In genomic region chr3:61407397-61407796, GRCh38 we compare ENCODE assay signal across 2 cellular contexts.
TF ChIP-seq lines count a peak whose summit lies in the region.

No MANE protein-coding gene starts in this region.

TF ChIP-seq in HepG2, 621 proteins besides CTCF, POLR2A, EP300 and RAD21 (continued from another document):
- TF ChIP-seq, protein P1, sequence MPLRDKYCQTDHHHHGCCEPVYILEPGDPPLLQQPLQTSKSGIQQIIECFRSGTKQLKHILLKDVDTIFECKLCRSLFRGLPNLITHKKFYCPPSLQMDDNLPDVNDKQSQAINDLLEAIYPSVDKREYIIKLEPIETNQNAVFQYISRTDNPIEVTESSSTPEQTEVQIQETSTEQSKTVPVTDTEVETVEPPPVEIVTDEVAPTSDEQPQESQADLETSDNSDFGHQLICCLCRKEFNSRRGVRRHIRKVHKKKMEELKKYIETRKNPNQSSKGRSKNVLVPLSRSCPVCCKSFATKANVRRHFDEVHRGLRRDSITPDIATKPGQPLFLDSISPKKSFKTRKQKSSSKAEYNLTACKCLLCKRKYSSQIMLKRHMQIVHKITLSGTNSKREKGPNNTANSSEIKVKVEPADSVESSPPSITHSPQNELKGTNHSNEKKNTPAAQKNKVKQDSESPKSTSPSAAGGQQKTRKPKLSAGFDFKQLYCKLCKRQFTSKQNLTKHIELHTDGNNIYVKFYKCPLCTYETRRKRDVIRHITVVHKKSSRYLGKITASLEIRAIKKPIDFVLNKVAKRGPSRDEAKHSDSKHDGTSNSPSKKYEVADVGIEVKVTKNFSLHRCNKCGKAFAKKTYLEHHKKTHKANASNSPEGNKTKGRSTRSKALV (CRISPR knock-in tag; IDR thresholded peaks at IDR 0.05), result no peak
- no peak for TF ChIP-seq YEATS4 (CRISPR knock-in tag; IDR thresholded peaks at IDR 0.05; ENCODE audit: borderline replicate concordance)

TF ChIP-seq in K562, 482 proteins besides CTCF, POLR2A, EP300 and RAD21 (continued from another document):
- TF ChIP-seq, protein P2, sequence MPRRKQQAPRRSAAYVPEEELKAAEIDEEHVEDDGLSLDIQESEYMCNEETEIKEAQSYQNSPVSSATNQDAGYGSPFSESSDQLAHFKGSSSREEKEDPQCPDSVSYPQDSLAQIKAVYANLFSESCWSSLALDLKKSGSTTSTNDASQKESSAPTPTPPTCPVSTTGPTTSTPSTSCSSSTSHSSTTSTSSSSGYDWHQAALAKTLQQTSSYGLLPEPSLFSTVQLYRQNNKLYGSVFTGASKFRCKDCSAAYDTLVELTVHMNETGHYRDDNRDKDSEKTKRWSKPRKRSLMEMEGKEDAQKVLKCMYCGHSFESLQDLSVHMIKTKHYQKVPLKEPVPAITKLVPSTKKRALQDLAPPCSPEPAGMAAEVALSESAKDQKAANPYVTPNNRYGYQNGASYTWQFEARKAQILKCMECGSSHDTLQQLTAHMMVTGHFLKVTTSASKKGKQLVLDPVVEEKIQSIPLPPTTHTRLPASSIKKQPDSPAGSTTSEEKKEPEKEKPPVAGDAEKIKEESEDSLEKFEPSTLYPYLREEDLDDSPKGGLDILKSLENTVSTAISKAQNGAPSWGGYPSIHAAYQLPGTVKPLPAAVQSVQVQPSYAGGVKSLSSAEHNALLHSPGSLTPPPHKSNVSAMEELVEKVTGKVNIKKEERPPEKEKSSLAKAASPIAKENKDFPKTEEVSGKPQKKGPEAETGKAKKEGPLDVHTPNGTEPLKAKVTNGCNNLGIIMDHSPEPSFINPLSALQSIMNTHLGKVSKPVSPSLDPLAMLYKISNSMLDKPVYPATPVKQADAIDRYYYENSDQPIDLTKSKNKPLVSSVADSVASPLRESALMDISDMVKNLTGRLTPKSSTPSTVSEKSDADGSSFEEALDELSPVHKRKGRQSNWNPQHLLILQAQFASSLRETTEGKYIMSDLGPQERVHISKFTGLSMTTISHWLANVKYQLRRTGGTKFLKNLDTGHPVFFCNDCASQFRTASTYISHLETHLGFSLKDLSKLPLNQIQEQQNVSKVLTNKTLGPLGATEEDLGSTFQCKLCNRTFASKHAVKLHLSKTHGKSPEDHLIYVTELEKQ (CRISPR knock-in tag; IDR thresholded peaks at IDR 0.05), result no peak
- TF ChIP-seq TEAD4 (IDR thresholded peaks at IDR 0.05; ENCODE audit: low read length), result no peak
- no peak for TF ChIP-seq TEAD4 (CRISPR knock-in tag; IDR thresholded peaks at IDR 0.05; ENCODE audit: borderline replicate concordance)
- no peak for TF ChIP-seq MEIS2 (IDR thresholded peaks at IDR 0.05; ENCODE audit: partially characterized antibody)
- TF ChIP-seq, protein P3, sequence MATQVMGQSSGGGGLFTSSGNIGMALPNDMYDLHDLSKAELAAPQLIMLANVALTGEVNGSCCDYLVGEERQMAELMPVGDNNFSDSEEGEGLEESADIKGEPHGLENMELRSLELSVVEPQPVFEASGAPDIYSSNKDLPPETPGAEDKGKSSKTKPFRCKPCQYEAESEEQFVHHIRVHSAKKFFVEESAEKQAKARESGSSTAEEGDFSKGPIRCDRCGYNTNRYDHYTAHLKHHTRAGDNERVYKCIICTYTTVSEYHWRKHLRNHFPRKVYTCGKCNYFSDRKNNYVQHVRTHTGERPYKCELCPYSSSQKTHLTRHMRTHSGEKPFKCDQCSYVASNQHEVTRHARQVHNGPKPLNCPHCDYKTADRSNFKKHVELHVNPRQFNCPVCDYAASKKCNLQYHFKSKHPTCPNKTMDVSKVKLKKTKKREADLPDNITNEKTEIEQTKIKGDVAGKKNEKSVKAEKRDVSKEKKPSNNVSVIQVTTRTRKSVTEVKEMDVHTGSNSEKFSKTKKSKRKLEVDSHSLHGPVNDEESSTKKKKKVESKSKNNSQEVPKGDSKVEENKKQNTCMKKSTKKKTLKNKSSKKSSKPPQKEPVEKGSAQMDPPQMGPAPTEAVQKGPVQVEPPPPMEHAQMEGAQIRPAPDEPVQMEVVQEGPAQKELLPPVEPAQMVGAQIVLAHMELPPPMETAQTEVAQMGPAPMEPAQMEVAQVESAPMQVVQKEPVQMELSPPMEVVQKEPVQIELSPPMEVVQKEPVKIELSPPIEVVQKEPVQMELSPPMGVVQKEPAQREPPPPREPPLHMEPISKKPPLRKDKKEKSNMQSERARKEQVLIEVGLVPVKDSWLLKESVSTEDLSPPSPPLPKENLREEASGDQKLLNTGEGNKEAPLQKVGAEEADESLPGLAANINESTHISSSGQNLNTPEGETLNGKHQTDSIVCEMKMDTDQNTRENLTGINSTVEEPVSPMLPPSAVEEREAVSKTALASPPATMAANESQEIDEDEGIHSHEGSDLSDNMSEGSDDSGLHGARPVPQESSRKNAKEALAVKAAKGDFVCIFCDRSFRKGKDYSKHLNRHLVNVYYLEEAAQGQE (CRISPR knock-in tag; IDR thresholded peaks at IDR 0.05; ENCODE audit: low read depth), result no peak
- TF ChIP-seq ATF6 (CRISPR knock-in tag; IDR thresholded peaks at IDR 0.05), result no peak
- no peak for TF ChIP-seq CEBPG (CRISPR knock-in tag; IDR thresholded peaks at IDR 0.05)
- TF ChIP-seq CEBPG (tag; conservative IDR thresholded peaks at IDR 0.05 in 1 of 2, IDR thresholded peaks at IDR 0.05 in 1 of 2), result peak in 1 of 2 experiments; percentile 59; a peak in 1 of 4 replicates
- 0 out of 2 replicates have a peak, but pooled peaks have one; percentile 32 for TF ChIP-seq CEBPB (tag; IDR thresholded peaks at IDR 0.05)
- TF ChIP-seq MLLT1 (IDR thresholded peaks at IDR 0.05), result no peak
- TF ChIP-seq ZNF133 (CRISPR knock-in tag; IDR thresholded peaks at IDR 0.05), result no peak
